In the genomic region with DNA sequence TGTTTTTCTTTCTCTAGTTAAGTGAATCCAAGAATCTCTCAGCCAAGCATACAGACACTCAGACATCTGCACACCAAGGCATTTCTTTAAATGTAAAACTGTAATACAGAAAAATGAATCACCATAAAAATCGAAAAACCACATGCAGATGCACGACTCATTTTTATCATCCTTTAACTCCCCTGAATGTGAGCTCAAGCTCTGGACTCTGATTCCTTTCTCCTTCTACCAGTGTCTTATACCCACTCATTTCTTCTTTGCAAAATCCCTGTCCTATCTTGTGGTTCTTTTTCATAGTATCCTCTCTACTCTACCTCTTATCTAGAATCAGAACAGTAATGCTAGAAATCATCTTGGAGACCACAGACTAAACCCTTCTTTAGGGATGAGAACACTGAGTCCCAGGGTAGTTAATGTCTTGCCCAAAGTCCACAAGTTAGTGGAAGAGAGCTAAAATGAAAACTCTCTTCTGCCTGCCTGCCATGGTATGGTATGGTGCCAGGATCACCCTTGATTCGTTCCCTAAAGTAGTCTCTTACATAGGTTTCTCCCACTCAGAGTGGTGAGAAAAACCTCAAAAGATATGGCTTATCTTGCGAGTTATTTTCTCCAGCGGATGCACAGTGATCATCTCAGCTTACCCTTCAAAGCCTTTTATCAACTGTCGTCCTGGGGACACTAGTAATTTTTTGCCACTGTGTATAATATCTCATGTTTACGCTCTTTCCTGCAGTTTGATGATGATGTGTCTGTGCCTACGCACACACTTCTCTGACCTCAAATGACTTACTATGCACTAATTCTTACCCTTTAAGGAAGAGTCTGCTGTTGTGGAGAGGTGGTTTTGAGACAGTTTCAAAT, we compare ENCODE assay signal across 1 cellular context.
TF ChIP-seq lines count a peak whose summit lies in the region.

No MANE protein-coding gene starts in this region.

TF ChIP-seq in GM12878, 131 proteins besides CTCF, POLR2A, EP300 and RAD21 (continued from another document):
- no peak for TF ChIP-seq CEBPB (IDR thresholded peaks at IDR 0.05; ENCODE audit: borderline replicate concordance in 1 of 2, low read depth in 2 of 2, low read length in 2 of 2)
- TF ChIP-seq, protein P1, sequence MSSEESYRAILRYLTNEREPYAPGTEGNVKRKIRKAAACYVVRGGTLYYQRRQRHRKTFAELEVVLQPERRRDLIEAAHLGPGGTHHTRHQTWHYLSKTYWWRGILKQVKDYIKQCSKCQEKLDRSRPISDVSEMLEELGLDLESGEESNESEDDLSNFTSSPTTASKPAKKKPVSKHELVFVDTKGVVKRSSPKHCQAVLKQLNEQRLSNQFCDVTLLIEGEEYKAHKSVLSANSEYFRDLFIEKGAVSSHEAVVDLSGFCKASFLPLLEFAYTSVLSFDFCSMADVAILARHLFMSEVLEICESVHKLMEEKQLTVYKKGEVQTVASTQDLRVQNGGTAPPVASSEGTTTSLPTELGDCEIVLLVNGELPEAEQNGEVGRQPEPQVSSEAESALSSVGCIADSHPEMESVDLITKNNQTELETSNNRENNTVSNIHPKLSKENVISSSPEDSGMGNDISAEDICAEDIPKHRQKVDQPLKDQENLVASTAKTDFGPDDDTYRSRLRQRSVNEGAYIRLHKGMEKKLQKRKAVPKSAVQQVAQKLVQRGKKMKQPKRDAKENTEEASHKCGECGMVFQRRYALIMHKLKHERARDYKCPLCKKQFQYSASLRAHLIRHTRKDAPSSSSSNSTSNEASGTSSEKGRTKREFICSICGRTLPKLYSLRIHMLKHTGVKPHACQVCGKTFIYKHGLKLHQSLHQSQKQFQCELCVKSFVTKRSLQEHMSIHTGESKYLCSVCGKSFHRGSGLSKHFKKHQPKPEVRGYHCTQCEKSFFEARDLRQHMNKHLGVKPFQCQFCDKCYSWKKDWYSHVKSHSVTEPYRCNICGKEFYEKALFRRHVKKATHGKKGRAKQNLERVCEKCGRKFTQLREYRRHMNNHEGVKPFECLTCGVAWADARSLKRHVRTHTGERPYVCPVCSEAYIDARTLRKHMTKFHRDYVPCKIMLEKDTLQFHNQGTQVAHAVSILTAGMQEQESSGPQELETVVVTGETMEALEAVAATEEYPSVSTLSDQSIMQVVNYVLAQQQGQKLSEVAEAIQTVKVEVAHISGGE (CRISPR knock-in tag; IDR thresholded peaks at IDR 0.05), result no peak
- TF ChIP-seq NFIC (IDR thresholded peaks at IDR 0.05; ENCODE audit: low read depth, low read length), result no peak
- TF ChIP-seq GATAD2B (conservative IDR thresholded peaks at IDR 0.05; ENCODE audit: low read depth), result no peak
- TF ChIP-seq TCF3 (IDR thresholded peaks at IDR 0.05; ENCODE audit: borderline replicate concordance, insufficient read depth, low read depth, low read length), result no peak
- no peak for TF ChIP-seq PML (IDR thresholded peaks at IDR 0.05; ENCODE audit: low read length)
- no peak for TF ChIP-seq ZNF622 (IDR thresholded peaks at IDR 0.05)
- TF ChIP-seq, protein P2, sequence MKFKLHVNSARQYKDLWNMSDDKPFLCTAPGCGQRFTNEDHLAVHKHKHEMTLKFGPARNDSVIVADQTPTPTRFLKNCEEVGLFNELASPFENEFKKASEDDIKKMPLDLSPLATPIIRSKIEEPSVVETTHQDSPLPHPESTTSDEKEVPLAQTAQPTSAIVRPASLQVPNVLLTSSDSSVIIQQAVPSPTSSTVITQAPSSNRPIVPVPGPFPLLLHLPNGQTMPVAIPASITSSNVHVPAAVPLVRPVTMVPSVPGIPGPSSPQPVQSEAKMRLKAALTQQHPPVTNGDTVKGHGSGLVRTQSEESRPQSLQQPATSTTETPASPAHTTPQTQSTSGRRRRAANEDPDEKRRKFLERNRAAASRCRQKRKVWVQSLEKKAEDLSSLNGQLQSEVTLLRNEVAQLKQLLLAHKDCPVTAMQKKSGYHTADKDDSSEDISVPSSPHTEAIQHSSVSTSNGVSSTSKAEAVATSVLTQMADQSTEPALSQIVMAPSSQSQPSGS (IDR thresholded peaks at IDR 0.05; ENCODE audit: low read length), result no peak
- TF ChIP-seq CHD4 (IDR thresholded peaks at IDR 0.05), result no peak
- no peak for TF ChIP-seq IRF4 (IDR thresholded peaks at IDR 0.05; ENCODE audit: low read depth, low read length)
- no peak for TF ChIP-seq HDAC6 (IDR thresholded peaks at IDR 0.05; ENCODE audit: unreplicated experiment)
- TF ChIP-seq CBX5 (IDR thresholded peaks at IDR 0.05; ENCODE audit: low read depth), result no peak
